15 cellular contexts compared by ENCODE assay signal in genomic region chr5:172109749-172110148, GRCh38.
DNase-seq lines count a peak whose midpoint lies in the region; ATAC-seq and TF ChIP-seq lines count a peak whose summit lies in the region.
"Had no signal": no experiment of that assay in that cellular context is flagged by ENCODE, and none has a peak within 500 bp of the region (broad histone marks: within the 10 kb centered on the region; RNA-seq: fewer than 3 reads in every experiment).

No MANE protein-coding gene starts in this region.

- H4K5ac ChIP-seq in mesendoderm (ENCODE audit: low read length): no peak overlapping the region

- H3K36me3 ChIP-seq in OCI-LY1 (ENCODE audit: insufficient read depth, low read length) (peaks cover 11% of the 10 kb centered on the region; the same call in 1 of the 2 replicates), spleen (peaks cover 0 to 51% (median 13%) of the 10 kb centered on the region in 6 donors), mesendoderm (ENCODE audit: control insufficient read depth, insufficient read depth, low read length) (no peaks in the 10 kb centered on the region)
- peaks cover 19% of the 10 kb centered on the region for H3K36me3 ChIP-seq in effector memory CD4-positive, alpha-beta T cell (ENCODE audit: control insufficient read depth, insufficient read depth, low read length)
- H3K36me3 ChIP-seq: cardiac muscle cell, HAP-1, WERI-Rb-1 had no signal

- CTCF ChIA-PET in activated CD4-positive, alpha-beta T cell treated with anti-CD3 and anti-CD28 coated beads, Interleukin-2, amount 10 ng/mL, durations not matched to agents 7 days and 5 days (lab: Charles Lee): interaction anchor here (1.1 to 3.6 kb wide), 4 partner anchors 13 to 80 kb away, joined by 3 to 25 read pairs (median 10); partner anchors contain the start of gene STK10

- DNase-seq in activated CD4-positive, alpha-beta T cell treated with anti-CD3 and anti-CD28 coated beads, Interleukin-2, amount 10 ng/mL, durations not matched to agents 7 days and 5 days: no peak
- DNase-seq in activated CD4-positive, alpha-beta T cell treated with anti-CD3 and anti-CD28 coated beads for 4 hours: no peak
- no peak for DNase-seq in central memory CD8-positive, alpha-beta T cell (ENCODE audit: low spot score in 2 of 2)
- DNase-seq in spleen (peak; percentile 70), midbrain (lab: John Stamatoyannopoulos, UW) (no peak), mesendoderm (no peak)
- DNase-seq in effector memory CD4-positive, alpha-beta T cell: no peak
- DNase-seq: activated effector memory CD4-positive, alpha-beta T cell treated with Interleukin-2 at 50 U/mL for 16 hours; islet precursor cell; MM.1S; NCI-H2107; WERI-Rb-1 had no signal

- H3K4me1 Mint-ChIP-seq in activated CD4-positive, alpha-beta T cell treated with anti-CD3 and anti-CD28 coated beads, Interleukin-2, amount 10 ng/mL, durations not matched to agents 7 days and 5 days: peaks cover 82% of the 10 kb centered on the region
- H3K4me1 Mint-ChIP-seq in central memory CD8-positive, alpha-beta T cell: peaks cover 69% of the 10 kb centered on the region

- peaks cover 59% of the 10 kb centered on the region for H3K4me1 ChIP-seq in OCI-LY1 (ENCODE audit: insufficient read depth, low read length, severe bottlenecking)
- H3K4me1 ChIP-seq in spleen: peaks cover 51 to 97% (median 76%) of the 10 kb centered on the region in 6 donors
- H3K4me1 ChIP-seq in mesendoderm (ENCODE audit: control insufficient read depth, low read depth, low read length): no peaks in the 10 kb centered on the region
- peaks cover 46% of the 10 kb centered on the region for H3K4me1 ChIP-seq in effector memory CD4-positive, alpha-beta T cell (ENCODE audit: control insufficient read depth, insufficient read depth, low read length, poor library complexity, severe bottlenecking)

- no peak overlapping the region for H2BK120ac ChIP-seq in mesendoderm (ENCODE audit: low read depth, low read length)

- no peaks in the 10 kb centered on the region for H3K79me1 ChIP-seq in mesendoderm (ENCODE audit: low read length)

- no peak overlapping the region for H3K23ac ChIP-seq in mesendoderm (ENCODE audit: low read length)

- no peak overlapping the region for H2BK5ac ChIP-seq in mesendoderm (ENCODE audit: low read length)

- no peaks in the 10 kb centered on the region for H3K27me3 ChIP-seq in OCI-LY1 (ENCODE audit: insufficient read depth, low read length)
- no peaks in the 10 kb centered on the region for H3K27me3 ChIP-seq in spleen (replicated peaks in 1 of 7)
- H3K27me3 ChIP-seq in mesendoderm (ENCODE audit: insufficient read depth, low read length, poor library complexity): no peaks in the 10 kb centered on the region
- no peaks in the 10 kb centered on the region for H3K27me3 ChIP-seq in effector memory CD4-positive, alpha-beta T cell (replicated peaks; ENCODE audit: control insufficient read depth, insufficient read depth, low read length, poor library complexity, severe bottlenecking)
- H3K27me3 ChIP-seq: cardiac muscle cell had no signal

- no peak overlapping the region for H2BK15ac ChIP-seq in mesendoderm (replicated peaks; ENCODE audit: low read depth)

- no peaks in the 10 kb centered on the region for H3K79me2 ChIP-seq in OCI-LY1 (ENCODE audit: insufficient read depth, low read length)
- H3K79me2 ChIP-seq in mesendoderm (ENCODE audit: control insufficient read depth, insufficient read depth, low read length): no peaks in the 10 kb centered on the region

- ATAC-seq in central memory CD8-positive, alpha-beta T cell (replicated peaks; ENCODE audit: extremely low read depth, poor library complexity, severe bottlenecking): no peak

- no peaks in the 10 kb centered on the region for H3K27me3 Mint-ChIP-seq in activated CD4-positive, alpha-beta T cell treated with anti-CD3 and anti-CD28 coated beads, Interleukin-2, amount 10 ng/mL, durations not matched to agents 7 days and 5 days
- H3K27me3 Mint-ChIP-seq in central memory CD8-positive, alpha-beta T cell: no peaks in the 10 kb centered on the region

- H3K36me3 Mint-ChIP-seq in activated CD4-positive, alpha-beta T cell treated with anti-CD3 and anti-CD28 coated beads, Interleukin-2, amount 10 ng/mL, durations not matched to agents 7 days and 5 days (ENCODE audit: low read depth): peaks cover 69% of the 10 kb centered on the region
- H3K36me3 Mint-ChIP-seq in central memory CD8-positive, alpha-beta T cell (ENCODE audit: insufficient read depth): peaks cover 44% of the 10 kb centered on the region

- POLR2A ChIA-PET in activated CD4-positive, alpha-beta T cell treated with anti-CD3 and anti-CD28 coated beads, Interleukin-2, amount 10 ng/mL, durations not matched to agents 7 days and 5 days (lab: Charles Lee): no interaction called here

- no peak overlapping the region for H3K18ac ChIP-seq in mesendoderm (ENCODE audit: low read length)

- TF ChIP-seq POLR2A in spleen (IDR thresholded peaks at IDR 0.05): no peak

- no peak for TF ChIP-seq CTCF in OCI-LY1 (IDR thresholded peaks at IDR 0.05; ENCODE audit: low read length)
- TF ChIP-seq CTCF in spleen (IDR thresholded peaks at IDR 0.05 in 8 of 11, conservative IDR thresholded peaks at IDR 0.05 in 3 of 11): no peak

- H3K4ac ChIP-seq in mesendoderm (ENCODE audit: low read depth, low read length): no peak overlapping the region

- no peaks in the 10 kb centered on the region for H4K20me1 ChIP-seq in OCI-LY1 (ENCODE audit: insufficient read depth, low read length)

- no peak overlapping the region for H3K4me2 ChIP-seq in OCI-LY1 (ENCODE audit: low read length)
- H3K4me2 ChIP-seq in mesendoderm (ENCODE audit: low read length): no peak overlapping the region

- peak overlapping the region; percentile 96 for H3K27ac Mint-ChIP-seq in activated CD4-positive, alpha-beta T cell treated with anti-CD3 and anti-CD28 coated beads, Interleukin-2, amount 10 ng/mL, durations not matched to agents 7 days and 5 days
- peak overlapping the region; percentile 95 for H3K27ac Mint-ChIP-seq in central memory CD8-positive, alpha-beta T cell (ENCODE audit: low read depth)

- 0 out of 2 replicates have a peak, but pooled peaks cover 9% of the 10 kb centered on the region for H3F3A ChIP-seq in OCI-LY1 (ENCODE audit: insufficient read depth, low read length)

- H3K9ac ChIP-seq in OCI-LY1 (ENCODE audit: low read length) (no peak overlapping the region), mesendoderm (ENCODE audit: low read length) (no peak overlapping the region)

- no peak overlapping the region for H2AFZ ChIP-seq in OCI-LY1 (ENCODE audit: low read length)

- H3K4me3 ChIP-seq in OCI-LY1 (ENCODE audit: low read depth, low read length, poor library complexity, severe bottlenecking) (no peak overlapping the region), spleen (peak overlapping the region in 1 of 8 donors; percentile 64), mesendoderm (ENCODE audit: low read length) (no peak overlapping the region)
- H3K4me3 ChIP-seq in effector memory CD4-positive, alpha-beta T cell (ENCODE audit: insufficient read depth, low read depth, low read length, poor library complexity, severe bottlenecking): no peak overlapping the region
- H3K4me3 ChIP-seq: cardiac muscle cell, HAP-1 had no signal

- peak overlapping the region; percentile 9 for H3K4me3 Mint-ChIP-seq in activated CD4-positive, alpha-beta T cell treated with anti-CD3 and anti-CD28 coated beads, Interleukin-2, amount 10 ng/mL, durations not matched to agents 7 days and 5 days
- peak overlapping the region; percentile 79 for H3K4me3 Mint-ChIP-seq in central memory CD8-positive, alpha-beta T cell

- WGBS in spleen, 5 donors: 75 to 94% (median 80%) methylated on average over 7 to 8 of the region's 8 CpGs
- WGBS in mesendoderm (ENCODE audit: extremely low coverage, insufficient coverage, low lambda C conversion rate): no CpG with 5 or more reads among the region's 8 CpGs

- H3K56ac ChIP-seq in mesendoderm (ENCODE audit: low read length): no peak overlapping the region

- H3K9me2 ChIP-seq in OCI-LY1 (ENCODE audit: low read depth, low read length): no peaks in the 10 kb centered on the region

- no peak overlapping the region for H4K8ac ChIP-seq in mesendoderm (ENCODE audit: low read depth, low read length)

- H3K9me3 Mint-ChIP-seq in activated CD4-positive, alpha-beta T cell treated with anti-CD3 and anti-CD28 coated beads, Interleukin-2, amount 10 ng/mL, durations not matched to agents 7 days and 5 days: no peaks in the 10 kb centered on the region
- H3K9me3 Mint-ChIP-seq in central memory CD8-positive, alpha-beta T cell: no peaks in the 10 kb centered on the region

- intact Hi-C loops in spleen (cut with DNase I; ENCODE audit: low total_unique reads): loop anchor here (10.0 kb wide), 1 partner anchor 185 kb away; no protein-coding TSS in a partner anchor

- no peak overlapping the region for H2AK5ac ChIP-seq in mesendoderm (ENCODE audit: low read length)

- peak overlapping the region; percentile 91 for H3K27ac ChIP-seq in OCI-LY1 (ENCODE audit: low read depth, low read length, poor library complexity, severe bottlenecking)
- H3K27ac ChIP-seq in spleen: peak overlapping the region in 4 of 8 donors; percentile 90 to 93 (median 92)
- H3K27ac ChIP-seq in mesendoderm (ENCODE audit: low read depth, low read length): no peak overlapping the region
- H3K27ac ChIP-seq in effector memory CD4-positive, alpha-beta T cell (ENCODE audit: insufficient read depth, low read length, poor library complexity, severe bottlenecking): no peak overlapping the region
- H3K27ac ChIP-seq: cardiac muscle cell, WERI-Rb-1 had no signal

- H3K9me3 ChIP-seq in OCI-LY1 (ENCODE audit: low read length) (no peaks in the 10 kb centered on the region), spleen (no peaks in the 10 kb centered on the region)
- no peaks in the 10 kb centered on the region for H3K9me3 ChIP-seq in effector memory CD4-positive, alpha-beta T cell (ENCODE audit: control insufficient read depth, low read length)
- H3K9me3 ChIP-seq: HAP-1 had no signal
